In the genomic region with DNA sequence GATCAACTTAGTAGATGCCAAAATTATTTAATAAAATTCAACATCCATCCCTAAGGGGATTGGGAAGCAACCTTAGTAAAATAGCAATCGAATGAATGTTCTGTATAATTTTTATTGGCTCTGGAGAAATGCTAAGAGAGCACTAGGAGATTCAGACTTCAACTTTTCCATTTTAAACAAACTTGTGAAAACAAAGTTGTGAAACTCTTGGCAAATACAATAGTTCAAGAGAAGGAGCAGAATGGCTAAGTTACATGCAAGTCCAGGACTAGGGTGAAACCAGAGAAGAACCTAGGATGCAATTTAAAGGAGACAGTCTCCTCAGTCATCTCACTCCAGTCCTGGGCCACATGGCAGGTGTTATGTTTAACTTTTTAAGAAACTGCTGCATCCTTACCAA, we compare ENCODE assay signal across 16 cellular contexts.
"Had no signal": no experiment of that assay in that cellular context is flagged by ENCODE, and none has a peak within 500 bp of the region (broad histone marks: within the 10 kb centered on the region; RNA-seq: fewer than 3 reads in every experiment).

No MANE protein-coding gene starts in this region.

- DNase-seq: activated CD4-positive, alpha-beta memory T cell treated with anti-CD3 and anti-CD28 coated beads for 36 hours; activated CD4-positive, CD25-positive, alpha-beta regulatory T cell treated with anti-CD3 and anti-CD28 coated beads, Interleukin-2, amount 50 U/mL, for 72 hours; activated gamma-delta T cell; activated naive CD8-positive, alpha-beta T cell treated with anti-CD3 and anti-CD28 coated beads, Interleukin-2, amount 10 ng/mL, durations not matched to agents 7 days and 5 days; activated T-cell treated with anti-CD3 and anti-CD28 coated beads, Interleukin-2, amount 50 U/mL, for 4 hours; effector CD4-positive, alpha-beta T cell; head of caudate nucleus; psoas muscle; stimulated activated CD4-positive, alpha-beta T cell treated with anti-CD3 and anti-CD28 coated beads, Interleukin-15, amount 100 ng/mL, for 24 hours; stimulated activated CD4-positive, alpha-beta T cell treated with anti-CD3 and anti-CD28 coated beads, Interleukin-4, amount 100 ng/mL, for 4 hours; tibial artery; uterus had no signal

- H3K36me3 ChIP-seq: ascending aorta, cardiac muscle cell, tibial artery, uterus had no signal

- H3K9me3 ChIP-seq: ascending aorta, psoas muscle, tibial artery, uterus had no signal

- H3K27me3 ChIP-seq: ascending aorta, cardiac muscle cell, tibial artery, uterus had no signal

- H3K4me3 ChIP-seq: ascending aorta, cardiac muscle cell, coronary artery, psoas muscle, tibial artery, uterus had no signal

- H3K4me1 ChIP-seq: psoas muscle, uterus had no signal

- H3K27ac ChIP-seq: ascending aorta, cardiac muscle cell, coronary artery, psoas muscle, uterus had no signal

- ATAC-seq: activated T-cell treated with anti-CD3 and anti-CD28 coated beads, Interleukin-2, amount 50 U/mL, for 4 hours had no signal

- FAIRE-seq: endothelial cell of umbilical vein had no signal
